ENCODE assay signal across 8 cellular contexts in genomic region chr10:107653832-107654287, GRCh38.
DNase-seq lines count a peak whose midpoint lies in the region; ATAC-seq, FAIRE-seq and TF ChIP-seq lines count a peak whose summit lies in the region.

No MANE protein-coding gene starts in this region.

- no peak overlapping the region for H2AFZ ChIP-seq in osteoblast (ENCODE audit: low read length)

- no peak for FAIRE-seq in D721Med (lab: Jason Lieb, UNC)

- H3K4me2 ChIP-seq in osteoblast (ENCODE audit: insufficient read depth, low read length) = no peak overlapping the region

- TF ChIP-seq CTCF in dorsolateral prefrontal cortex (IDR thresholded peaks at IDR 0.05 in 54 of 56, conservative IDR thresholded peaks at IDR 0.05 in 2 of 56; ENCODE audit: low read depth in 1 of 56, partially characterized antibody in 56 of 56) = no peak
- TF ChIP-seq CTCF in osteoblast (IDR thresholded peaks at IDR 0.05; ENCODE audit: extremely low read depth, low read depth, low read length) = no peak
- no peak for TF ChIP-seq CTCF in D721Med (IDR thresholded peaks at IDR 0.05; ENCODE audit: insufficient read depth, missing control alignments)

- no peaks in the 10 kb centered on the region for H4K20me1 ChIP-seq in osteoblast (ENCODE audit: insufficient read depth, low read length)

- H3K4me3 ChIP-seq in dorsolateral prefrontal cortex (peak overlapping the region in 47 of 59 donors; percentile 1 to 61 (median 33)), osteoblast (ENCODE audit: insufficient read depth, low read length) (peak overlapping the region; percentile 16)

- H3K27ac ChIP-seq in dorsolateral prefrontal cortex (peak overlapping the region in 1 of 59 donors; percentile 56), osteoblast (ENCODE audit: low read depth, low read length) (no peak overlapping the region)

- ATAC-seq in GM21825 (IDR thresholded peaks at IDR 0.05; ENCODE audit: unreplicated experiment) = peak; percentile 70

- no peaks in the 10 kb centered on the region for H3K79me2 ChIP-seq in osteoblast (ENCODE audit: insufficient read depth, low read length)

- intact Hi-C loops in dorsolateral prefrontal cortex (cut with DNase I) = no loop called here

- no peaks in the 10 kb centered on the region for H3K9me3 ChIP-seq in osteoblast (ENCODE audit: low read depth, low read length)

- peaks cover 0 to 7% (median 0%) of the 10 kb centered on the region in 45 donors for H3K27me3 ChIP-seq in dorsolateral prefrontal cortex
- H3K27me3 ChIP-seq in osteoblast (ENCODE audit: insufficient read depth, low read length) = no peaks in the 10 kb centered on the region

- no peaks in the 10 kb centered on the region for H3K36me3 ChIP-seq in osteoblast (ENCODE audit: insufficient read depth, low read length)

- peak; percentile 9 for DNase-seq in GM04504 (ENCODE audit: low read depth)
- peak; percentile 71 for DNase-seq in NCI-H1694 treated with DMSO at 0.1 percent for 48 hours (lab: John Stamatoyannopoulos, UW)
- no peak for DNase-seq in dorsolateral prefrontal cortex
- DNase-seq in osteoblast (ENCODE audit: insufficient read length, low spot score, missing footprints) = no peak
- DNase-seq in NCI-H2107 (lab: John Stamatoyannopoulos, UW) = no peak
- DNase-seq in putamen (ENCODE audit: low spot score) = no peak
- DNase-seq in D721Med (ENCODE audit: insufficient read length, low spot score) = no peak

- H3K4me1 ChIP-seq in osteoblast (ENCODE audit: insufficient read depth, low read length) = no peaks in the 10 kb centered on the region

Comparison
In these comparisons a context has a peak if more than half of its experiments do, and no peak if none do; other contexts are left out.
1. DNase-seq: peak in GM04504 (single experiment) and NCI-H1694 treated with DMSO at 0.1 percent for 48 hours (single experiment); none in dorsolateral prefrontal cortex (0 of 10), osteoblast (single experiment), NCI-H2107 (single experiment), putamen (single experiment) and D721Med (single experiment).